8 cellular contexts compared by ENCODE assay signal in genomic region chr6:57019434-57019833, GRCh38.
"Had no signal": no experiment of that assay in that cellular context is flagged by ENCODE, and none has a peak within 500 bp of the region (broad histone marks: within the 10 kb centered on the region; RNA-seq: fewer than 3 reads in every experiment).

No MANE protein-coding gene starts in this region.

- DNase-seq: H7, HFFc6, IMR-90, KBM-7 had no signal

- H3K4me3 ChIP-seq: GM23338, HAP-1 had no signal

- ATAC-seq: GM23338, HCT116 had no signal

- H3K9me3 ChIP-seq: HAP-1 had no signal

- FAIRE-seq: HTR-8/SVneo had no signal

- H3K4me2 ChIP-seq: GM23338 had no signal

- H3K27ac Mint-ChIP-seq: GM23338, HFFc6 had no signal

- H3K36me3 ChIP-seq: HAP-1 had no signal

- H2AFZ ChIP-seq: GM23338 had no signal

- H3K4me1 ChIP-seq: HAP-1 had no signal

- H3K4me3 Mint-ChIP-seq: GM23338, HFFc6 had no signal
